ENCODE assay signal across 8 cellular contexts in genomic region chr1:21342961-21343838, GRCh38. TPM values are rescaled to one million over a fixed set of nuclear protein-coding genes. Genes with fewer than 3 reads are reported as not detected.
DNase-seq lines count a peak whose midpoint lies in the region; ATAC-seq and TF ChIP-seq lines count a peak whose summit lies in the region.
"Had no signal": no experiment of that assay in that cellular context is flagged by ENCODE, and none has a peak within 500 bp of the region (broad histone marks: within the 10 kb centered on the region; RNA-seq: fewer than 3 reads in every experiment).

No MANE protein-coding gene starts in this region.

- no peak for TF ChIP-seq CTCF in GM13976 (IDR thresholded peaks at IDR 0.05; ENCODE audit: borderline replicate concordance, control extremely low read depth, extremely low read depth, insufficient read depth, missing control alignments)
- no peak for TF ChIP-seq CTCF in fibroblast of pulmonary artery (IDR thresholded peaks at IDR 0.05; ENCODE audit: low read length, missing control alignments)

- H3K9me3 Mint-ChIP-seq in stimulated activated memory B cell treated with anti-CD40 and anti-IgM and Interleukin-4, amounts not matched to agents 10 μg/mL and 1 μg/mL and 100 μg/mL, for 72 hours, result no peaks in the 10 kb centered on the region

- ATAC-seq in T-helper 17 cell, result peak; percentile 20
- peak; percentile 25 for ATAC-seq in stimulated activated memory B cell treated with anti-CD40 and anti-IgM and Interleukin-4, amounts not matched to agents 10 μg/mL and 1 μg/mL and 100 μg/mL, for 72 hours
- ATAC-seq in HG02840 (IDR thresholded peaks at IDR 0.05; ENCODE audit: low FRiP score, unreplicated experiment), result no peak

- no peaks in the 10 kb centered on the region for H3K27me3 Mint-ChIP-seq in T-helper 17 cell
- no peaks in the 10 kb centered on the region for H3K27me3 Mint-ChIP-seq in stimulated activated memory B cell treated with anti-CD40 and anti-IgM and Interleukin-4, amounts not matched to agents 10 μg/mL and 1 μg/mL and 100 μg/mL, for 72 hours

- DNase-seq in GM13976 (ENCODE audit: low spot score) (peak; percentile 66), T-helper 17 cell (no peak), fibroblast of pulmonary artery (ENCODE audit: low read depth) (no peak), NCI-H510A (lab: John Stamatoyannopoulos, UW) (no peak), MV-4-11 (lab: John Stamatoyannopoulos, UW) (no peak)
- DNase-seq: SIG-M5 had no signal

- peak overlapping the region; percentile 83 for H3K4me3 ChIP-seq in fibroblast of pulmonary artery (replicated peaks; ENCODE audit: low read depth, low read length)

- H3K36me3 Mint-ChIP-seq in T-helper 17 cell (ENCODE audit: low read depth), result no peaks in the 10 kb centered on the region
- H3K36me3 Mint-ChIP-seq in stimulated activated memory B cell treated with anti-CD40 and anti-IgM and Interleukin-4, amounts not matched to agents 10 μg/mL and 1 μg/mL and 100 μg/mL, for 72 hours, result peaks cover 8% of the 10 kb centered on the region

- in situ Hi-C loops in GM13976 (cut with MboI; ENCODE audit: low sequenced_read_pairs, unreplicated experiment), result no loop called here

- no peak overlapping the region for H3K27ac Mint-ChIP-seq in T-helper 17 cell
- H3K27ac Mint-ChIP-seq in stimulated activated memory B cell treated with anti-CD40 and anti-IgM and Interleukin-4, amounts not matched to agents 10 μg/mL and 1 μg/mL and 100 μg/mL, for 72 hours, result no peak overlapping the region

- peak overlapping the region; percentile 92 for H3K4me3 Mint-ChIP-seq in T-helper 17 cell
- H3K4me3 Mint-ChIP-seq in stimulated activated memory B cell treated with anti-CD40 and anti-IgM and Interleukin-4, amounts not matched to agents 10 μg/mL and 1 μg/mL and 100 μg/mL, for 72 hours, result peak overlapping the region; percentile 86

- peaks cover 42% of the 10 kb centered on the region for H3K4me1 Mint-ChIP-seq in T-helper 17 cell
- H3K4me1 Mint-ChIP-seq in stimulated activated memory B cell treated with anti-CD40 and anti-IgM and Interleukin-4, amounts not matched to agents 10 μg/mL and 1 μg/mL and 100 μg/mL, for 72 hours, result peaks cover 62% of the 10 kb centered on the region

- no peaks in the 10 kb centered on the region for H3K9me3 ChIP-seq in T-helper 17 cell (ENCODE audit: control insufficient read depth, low read length, poor library complexity, severe bottlenecking)

RNA-seq across cellular contexts. Expression of gene ECE1, which starts 52.9 kb away (rescaled TPM):
- total RNA-seq in T-helper 17 cell, result 100 to 1,000 TPM; 116 to 117 TPM
